8 cellular contexts compared by ENCODE assay signal in the genomic region with DNA sequence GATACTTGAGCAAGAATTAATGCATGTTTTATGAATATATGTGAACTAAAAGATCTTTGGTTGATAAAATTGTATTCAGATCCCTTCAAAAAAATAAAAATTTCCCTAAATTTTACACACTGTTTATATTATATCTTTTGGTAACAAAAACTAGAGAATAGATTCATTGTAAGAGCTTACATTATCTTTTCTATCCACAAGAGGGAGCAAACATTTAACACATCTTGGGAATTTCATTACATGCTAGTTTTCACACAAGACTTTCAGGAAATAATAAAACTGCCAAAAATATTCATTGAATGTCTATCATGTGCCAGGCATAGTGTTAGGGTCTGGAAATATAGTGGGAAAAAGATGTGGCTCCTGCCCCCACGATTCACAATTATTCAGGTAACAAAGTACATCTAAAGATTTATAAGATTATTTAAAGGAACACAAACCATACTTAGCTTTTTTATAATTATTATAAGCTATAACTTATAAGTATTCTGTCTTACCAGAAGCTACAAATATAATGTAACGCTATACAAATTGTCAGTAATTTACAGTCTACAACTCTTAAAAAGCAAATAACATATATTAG. TPM values are rescaled to one million over a fixed set of nuclear protein-coding genes. Genes with fewer than 3 reads are reported as not detected.
A peak's percentile ranks its signal among the peaks of the same experiment; 100 is the strongest.
DNase-seq lines count a peak whose midpoint lies in the region; ATAC-seq and TF ChIP-seq lines count a peak whose summit lies in the region.

No MANE protein-coding gene starts in this region.

- H3K4me2 ChIP-seq in GM23248 (ENCODE audit: unreplicated experiment) = no peak overlapping the region
- no peak overlapping the region for H3K4me2 ChIP-seq in OCI-LY1 (ENCODE audit: low read length)

- H3K9me3 ChIP-seq in GM23248 (ENCODE audit: low read depth) (no peaks in the 10 kb centered on the region), OCI-LY1 (ENCODE audit: low read length) (peaks cover 11% of the 10 kb centered on the region), esophagus muscularis mucosa (no peaks in the 10 kb centered on the region)

- H3K36me3 Mint-ChIP-seq in progenitor cell of endocrine pancreas (ENCODE audit: insufficient read depth) = peaks cover 11% of the 10 kb centered on the region

- H4K20me1 ChIP-seq in GM23248 (ENCODE audit: insufficient read depth) (no peaks in the 10 kb centered on the region), OCI-LY1 (ENCODE audit: insufficient read depth, low read length) (0 out of 2 replicates have a peak, but pooled peaks cover 4% of the 10 kb centered on the region)

- H3K9ac ChIP-seq in GM23248 = no peak overlapping the region
- no peak overlapping the region for H3K9ac ChIP-seq in OCI-LY1 (ENCODE audit: low read length)

- TF ChIP-seq POLR2A in esophagus muscularis mucosa (IDR thresholded peaks at IDR 0.05; ENCODE audit: low read depth) = no peak

- intact Hi-C loops in esophagus muscularis mucosa (cut with DNase I) = loop anchor here (5.0 to 10.0 kb wide), 2 partner anchors 118 to 155 kb away; no protein-coding TSS in a partner anchor

- H3K4me3 ChIP-seq in GM23248 (no peak overlapping the region), OCI-LY1 (ENCODE audit: low read depth, low read length, poor library complexity, severe bottlenecking) (no peak overlapping the region), esophagus muscularis mucosa (no peak overlapping the region)

- no peak overlapping the region for H3K4me3 Mint-ChIP-seq in progenitor cell of endocrine pancreas (ENCODE audit: low read depth)

- ATAC-seq in esophagus mucosa = no peak

- peaks cover 88% of the 10 kb centered on the region for H3K79me2 ChIP-seq in GM23248 (ENCODE audit: insufficient read depth)
- H3K79me2 ChIP-seq in OCI-LY1 (ENCODE audit: insufficient read depth, low read length) = peaks cover 77% of the 10 kb centered on the region

- H3K27me3 Mint-ChIP-seq in progenitor cell of endocrine pancreas = no peaks in the 10 kb centered on the region

- TF ChIP-seq CTCF in OCI-LY1 (IDR thresholded peaks at IDR 0.05; ENCODE audit: low read length) (peak; percentile 71), esophagus muscularis mucosa (IDR thresholded peaks at IDR 0.05) (peak; percentile 57 to 67 (median 59)), progenitor cell of endocrine pancreas (IDR thresholded peaks at IDR 0.05; ENCODE audit: unreplicated experiment) (peak; percentile 64)

- H2AFZ ChIP-seq in GM23248 = no peak overlapping the region
- H2AFZ ChIP-seq in OCI-LY1 (ENCODE audit: low read length) = no peak overlapping the region

- H3K27ac ChIP-seq in GM23248 (no peak overlapping the region), OCI-LY1 (ENCODE audit: low read depth, low read length, poor library complexity, severe bottlenecking) (no peak overlapping the region), esophagus muscularis mucosa (replicated peaks in 1 of 4) (no peak overlapping the region)

- H3K27me3 ChIP-seq in GM23248 (replicated peaks; ENCODE audit: insufficient read depth) = no peaks in the 10 kb centered on the region
- H3K27me3 ChIP-seq in OCI-LY1 (ENCODE audit: insufficient read depth, low read length) = no peaks in the 10 kb centered on the region
- no peaks in the 10 kb centered on the region for H3K27me3 ChIP-seq in esophagus muscularis mucosa

- H3K9me3 Mint-ChIP-seq in progenitor cell of endocrine pancreas (ENCODE audit: low read depth) = peaks cover 9% of the 10 kb centered on the region

- no peaks in the 10 kb centered on the region for H3K9me2 ChIP-seq in GM23248 (ENCODE audit: insufficient read depth)
- no peaks in the 10 kb centered on the region for H3K9me2 ChIP-seq in OCI-LY1 (ENCODE audit: low read depth, low read length)

- no peak overlapping the region for H3K27ac Mint-ChIP-seq in progenitor cell of endocrine pancreas

- WGBS in GM23248 (ENCODE audit: low coverage in 1 of 2, low lambda C conversion rate in 2 of 2, missing lambda C conversion rate in 2 of 2), 2 experiments = 2 to 5% methylated on average over 2 of the region's 2 CpGs
- 54% methylated on average over 2 of the region's 2 CpGs for WGBS in esophagus muscularis mucosa

- H3F3A ChIP-seq in GM23248 (ENCODE audit: insufficient read depth) (no peaks in the 10 kb centered on the region; the same call in 1 of the 2 replicates), OCI-LY1 (ENCODE audit: insufficient read depth, low read length) (peaks cover 6% of the 10 kb centered on the region; the same call in 1 of the 2 replicates)

- in situ Hi-C loops in GM23248 (cut with MboI) = no loop called here

- H3K4me1 Mint-ChIP-seq in progenitor cell of endocrine pancreas (ENCODE audit: low read depth) = peaks cover 5% of the 10 kb centered on the region

- H3K36me3 ChIP-seq in GM23248 (ENCODE audit: low read depth) (no peaks in the 10 kb centered on the region), OCI-LY1 (ENCODE audit: insufficient read depth, low read length) (peaks cover 34% of the 10 kb centered on the region), esophagus muscularis mucosa (no peaks in the 10 kb centered on the region)

- TF ChIP-seq EP300 in esophagus muscularis mucosa (IDR thresholded peaks at IDR 0.05) = no peak

- DNase-seq in AG08396 (ENCODE audit: low spot score) (peak; percentile 11), GM23248 (peak; percentile 68), esophagus muscularis mucosa (ENCODE audit: extremely low spot score) (no peak), progenitor cell of endocrine pancreas (ENCODE audit: low spot score, unreplicated experiment) (no peak), T1000 (lab: John Stamatoyannopoulos, UW) (no peak)
- no peak for DNase-seq in activated CD4-positive, alpha-beta T cell treated with anti-CD3 and anti-CD28 coated beads, Interleukin-2, amount 50 U/mL, for 1 hour

- H3K4me1 ChIP-seq in GM23248 (ENCODE audit: insufficient read depth) = no peaks in the 10 kb centered on the region
- peaks cover 4% of the 10 kb centered on the region for H3K4me1 ChIP-seq in OCI-LY1 (ENCODE audit: insufficient read depth, low read length, severe bottlenecking)
- peaks cover 0 to 8% (median 5%) of the 10 kb centered on the region in 4 donors for H3K4me1 ChIP-seq in esophagus muscularis mucosa

RNA-seq across cellular contexts. Expression of a gene that starts 30.6 kb away (rescaled TPM):
- total RNA-seq in GM23248 (2014; rRNA removed; shearing (Covaris generic)) = 49.1 and 53.9 TPM in 2 replicates
- 7.2 and 9.5 TPM in 2 replicates for polyA plus RNA-seq in GM23248 (2016; fragmentation: Nextera tagmentation; extraction: Ambion mirVana)
- total RNA-seq in esophagus muscularis mucosa = 10 to 100 TPM; 39.7 to 60.6 (median 42.9) TPM
- 49.0 and 55.4 TPM in 2 replicates for total RNA-seq in progenitor cell of endocrine pancreas
- 47.5 TPM for total RNA-seq in esophagus mucosa

RNA-seq across cellular contexts. Expression of a gene that starts 40.6 kb away (rescaled TPM):
- total RNA-seq in GM23248 (2014; rRNA removed; shearing (Covaris generic)) = 17.3 and 19.2 TPM in 2 replicates
- 11.7 and 12.6 TPM in 2 replicates for polyA plus RNA-seq in GM23248 (2016; fragmentation: Nextera tagmentation; extraction: Ambion mirVana)
- total RNA-seq in esophagus muscularis mucosa = 10 to 100 TPM; 20.4 to 37.4 (median 27.0) TPM
- total RNA-seq in progenitor cell of endocrine pancreas = 0.26 and 0.33 TPM in 2 replicates
- total RNA-seq in esophagus mucosa = 6.9 TPM

Comparison
In these comparisons a context has a peak if more than half of its experiments do, and no peak if none do; other contexts are left out.
1. DNase-seq: peak in AG08396 (single experiment) and GM23248 (single experiment); none in esophagus muscularis mucosa (single experiment), progenitor cell of endocrine pancreas (single experiment), activated CD4-positive, alpha-beta T cell treated with anti-CD3 and anti-CD28 coated beads, Interleukin-2, amount 50 U/mL, for 1 hour (single experiment) and T1000 (single experiment).
2. Peak in every context shown above with its lines, with median percentiles within 50 percentile points of each other: CTCF ChIP-seq.